Comparison of ENCODE assay signal across 20 cellular contexts in genomic region chr9:107597743-107598217, GRCh38.
DNase-seq lines count a peak whose midpoint lies in the region; ATAC-seq, FAIRE-seq and TF ChIP-seq lines count a peak whose summit lies in the region.
"Had no signal": no experiment of that assay in that cellular context is flagged by ENCODE, and none has a peak within 500 bp of the region (broad histone marks: within the 10 kb centered on the region; RNA-seq: fewer than 3 reads in every experiment).

No MANE protein-coding gene starts in this region.

- no peak overlapping the region for H2BK120ac ChIP-seq in H1 (replicated peaks; ENCODE audit: low read depth, low read length)
- H2BK120ac ChIP-seq in mesendoderm (ENCODE audit: low read depth, low read length), result no peak overlapping the region

- no peaks in the 10 kb centered on the region for H3K23me2 ChIP-seq in H1 (ENCODE audit: low read depth, low read length)

- no peak overlapping the region for H3K9ac ChIP-seq in H1 (replicated peaks in 1 of 4; ENCODE audit: extremely low read depth in 1 of 4, low read depth in 3 of 4, low read length in 3 of 4)
- no peak overlapping the region for H3K9ac ChIP-seq in mesendoderm (ENCODE audit: low read length)
- H3K9ac ChIP-seq: KMS-11 had no signal

- DNase-seq in DMS53 (lab: John Stamatoyannopoulos, UW) (peak; percentile 73), DMS53 treated with DMSO at 0.1 percent for 48 hours (lab: John Stamatoyannopoulos, UW; ENCODE audit: unreplicated experiment) (no peak), H1 (ENCODE audit: low read depth in 1 of 2, low spot score in 2 of 2) (no peak), mesendoderm (peak; percentile 19), SW 1271 (lab: John Stamatoyannopoulos, UW) (no peak), activated gamma-delta T cell (lab: John Stamatoyannopoulos, UW) (no peak), tibial artery (no peak), foreskin keratinocyte (no peak)
- DNase-seq: 8988T, COR-L47, DND-41, GOT3, NCI-H1105 treated with DMSO at 0.1 percent for 48 hours, NCI-H187 treated with DMSO at 0.1 percent for 48 hours, NCI-H2171 treated with DMSO at 0.1 percent for 48 hours, NCI-H774, Right ventricle myocardium superior had no signal

- H3K4me1 ChIP-seq in H1 (replicated peaks in 1 of 4; ENCODE audit: control insufficient read depth in 3 of 4, insufficient read depth in 4 of 4, low read length in 3 of 4), result no peaks in the 10 kb centered on the region
- H3K4me1 ChIP-seq in mesendoderm (ENCODE audit: control insufficient read depth, low read depth, low read length), result peaks cover 2% of the 10 kb centered on the region
- H3K4me1 ChIP-seq in tibial artery, result no peaks in the 10 kb centered on the region
- H3K4me1 ChIP-seq in foreskin keratinocyte, result no peaks in the 10 kb centered on the region

- no peaks in the 10 kb centered on the region for H3K9me3 ChIP-seq in H1 (ENCODE audit: insufficient read depth in 2 of 2, low read depth in 1 of 2, low read length in 1 of 2)
- H3K9me3 ChIP-seq in tibial artery, result no peaks in the 10 kb centered on the region

- H4K91ac ChIP-seq in H1 (replicated peaks; ENCODE audit: insufficient read length, low read length), result no peak overlapping the region

- no peaks in the 10 kb centered on the region for H3K27me3 ChIP-seq in H1 (replicated peaks in 1 of 4; ENCODE audit: control insufficient read depth in 3 of 4, extremely low read depth in 1 of 4, insufficient read depth in 3 of 4, low read length in 3 of 4)
- H3K27me3 ChIP-seq in mesendoderm (ENCODE audit: insufficient read depth, low read length, poor library complexity), result no peaks in the 10 kb centered on the region
- H3K27me3 ChIP-seq in tibial artery, result no peaks in the 10 kb centered on the region
- peaks cover 3% of the 10 kb centered on the region for H3K27me3 ChIP-seq in foreskin keratinocyte

- H3K18ac ChIP-seq in H1 (ENCODE audit: extremely low read depth, low read length) (no peak overlapping the region), mesendoderm (ENCODE audit: low read length) (no peak overlapping the region)

- H4K5ac ChIP-seq in H1 (ENCODE audit: insufficient read length, low read depth, low read length) (no peak overlapping the region), mesendoderm (ENCODE audit: low read length) (no peak overlapping the region)

- H3K14ac ChIP-seq in H1 (ENCODE audit: insufficient read length), result no peak overlapping the region

- no peak overlapping the region for H2BK12ac ChIP-seq in H1 (ENCODE audit: low read depth, low read length)

- no peak for TF ChIP-seq EP300 in H1 (IDR thresholded peaks at IDR 0.05; ENCODE audit: borderline replicate concordance in 1 of 2, low read depth in 2 of 2, low read length in 2 of 2)

- CTCF ChIA-PET in H1 (lab: Charles Lee; ENCODE audit: partially characterized antibody), result interaction anchor here (2.2 kb wide), 1 partner anchor 132 kb away, joined by 7 read pairs; no protein-coding TSS in a partner anchor

- H3K23ac ChIP-seq in H1 (ENCODE audit: insufficient read length) (no peak overlapping the region), mesendoderm (ENCODE audit: low read length) (no peak overlapping the region)

- H3K79me2 ChIP-seq in H1 (ENCODE audit: control insufficient read depth in 1 of 2, insufficient read depth in 2 of 2, low read length in 2 of 2) (no peaks in the 10 kb centered on the region), mesendoderm (ENCODE audit: control insufficient read depth, insufficient read depth, low read length) (no peaks in the 10 kb centered on the region)

- H3K27ac ChIP-seq in H1 (ENCODE audit: low read depth, low read length) (no peak overlapping the region), mesendoderm (ENCODE audit: low read depth, low read length) (no peak overlapping the region), tibial artery (no peak overlapping the region), foreskin keratinocyte (no peak overlapping the region)
- H3K27ac ChIP-seq: C4-2B, KMS-11 had no signal

- TF ChIP-seq RAD21 in H1 (IDR thresholded peaks at IDR 0.05 in 1 of 2, conservative IDR thresholded peaks at IDR 0.05 in 1 of 2; ENCODE audit: low read depth in 2 of 2, low read length in 2 of 2), result no peak

- no peak for TF ChIP-seq POLR2A in H1 (IDR thresholded peaks at IDR 0.05; ENCODE audit: control extremely low read depth in 1 of 2, low read depth in 2 of 2, low read length in 2 of 2)

- POLR2A ChIA-PET in H1 (lab: Charles Lee; ENCODE audit: partially characterized antibody), result no interaction called here

- intact Hi-C loops in tibial artery (cut with DNase I; ENCODE audit: low total_unique reads), result no loop called here

- H4K8ac ChIP-seq in H1 (ENCODE audit: extremely low read depth, insufficient read depth, low read length) (no peak overlapping the region), mesendoderm (ENCODE audit: low read depth, low read length) (no peak overlapping the region)

- H3K4ac ChIP-seq in H1 (replicated peaks; ENCODE audit: insufficient read length, low read depth, low read length), result no peak overlapping the region
- no peak overlapping the region for H3K4ac ChIP-seq in mesendoderm (ENCODE audit: low read depth, low read length)

- no peak for FAIRE-seq in H1 (lab: Jason Lieb, UNC)

- H3K36me3 ChIP-seq in H1 (ENCODE audit: control insufficient read depth in 2 of 4, insufficient read depth in 4 of 4, low read length in 3 of 4), result no peaks in the 10 kb centered on the region
- H3K36me3 ChIP-seq in mesendoderm (ENCODE audit: control insufficient read depth, insufficient read depth, low read length), result no peaks in the 10 kb centered on the region
- H3K36me3 ChIP-seq in tibial artery, result no peaks in the 10 kb centered on the region

- H2BK5ac ChIP-seq in H1 (ENCODE audit: low read depth, low read length) (no peak overlapping the region), mesendoderm (ENCODE audit: low read length) (no peak overlapping the region)

- H2BK15ac ChIP-seq in H1 (ENCODE audit: low read length) (0 out of 2 replicates have a peak overlapping the region, but pooled peaks have one; percentile 88), mesendoderm (replicated peaks; ENCODE audit: low read depth) (no peak overlapping the region)

- no peak overlapping the region for H2AK5ac ChIP-seq in H1 (ENCODE audit: low read depth, low read length)
- no peak overlapping the region for H2AK5ac ChIP-seq in mesendoderm (ENCODE audit: low read length)

- TF ChIP-seq CTCF in H1 (IDR thresholded peaks at IDR 0.05; ENCODE audit: control extremely low read depth in 1 of 3, insufficient read depth in 1 of 3, low read depth in 1 of 3, low read length in 3 of 3) (no peak), tibial artery (IDR thresholded peaks at IDR 0.05) (no peak), foreskin keratinocyte (conservative IDR thresholded peaks at IDR 0.05) (no peak)

- no peak overlapping the region for H2BK20ac ChIP-seq in H1 (ENCODE audit: low read length)

- peak overlapping the region; percentile 84 for H2AFZ ChIP-seq in H1 (ENCODE audit: low read length)

- H3K56ac ChIP-seq in H1 (replicated peaks; ENCODE audit: insufficient read length, low read depth, low read length) (no peak overlapping the region), mesendoderm (ENCODE audit: low read length) (no peak overlapping the region)

- ATAC-seq in foreskin keratinocyte, result no peak
- ATAC-seq: Panc1 had no signal

- H3K79me1 ChIP-seq in H1 (ENCODE audit: low read depth, low read length) (no peaks in the 10 kb centered on the region), mesendoderm (ENCODE audit: low read length) (no peaks in the 10 kb centered on the region)

- WGBS in H1 (ENCODE audit: extremely low coverage in 1 of 2, insufficient coverage in 1 of 2, insufficient read length in 1 of 2, insufficient replicate concordance in 2 of 2, low coverage in 1 of 2, low lambda C conversion rate in 2 of 2, missing lambda C conversion rate in 1 of 2), 2 experiments, result 95% methylated on average over 7 of the region's 7 CpGs; no CpG with 5 or more reads in 1 of the 2 experiments
- WGBS in mesendoderm (ENCODE audit: extremely low coverage, insufficient coverage, low lambda C conversion rate), result no CpG with 5 or more reads among the region's 7 CpGs

- H4K20me1 ChIP-seq in H1 (replicated peaks in 1 of 2; ENCODE audit: control insufficient read depth in 1 of 2, insufficient read depth in 2 of 2, low read length in 2 of 2), result no peaks in the 10 kb centered on the region

- H3K4me2 ChIP-seq in H1 (ENCODE audit: insufficient read depth in 1 of 2, low read depth in 2 of 2, low read length in 2 of 2), result no peak overlapping the region
- H3K4me2 ChIP-seq in mesendoderm (ENCODE audit: low read length), result no peak overlapping the region
- H3K4me2 ChIP-seq: KMS-11 had no signal

- H3K4me3 ChIP-seq in H1 (ENCODE audit: extremely low read depth in 1 of 4, insufficient read depth in 2 of 4, low read depth in 3 of 4, low read length in 4 of 4) (no peak overlapping the region), mesendoderm (ENCODE audit: low read length) (no peak overlapping the region), tibial artery (no peak overlapping the region)

TF ChIP-seq in H1, 55 proteins besides CTCF, POLR2A, EP300 and RAD21:
- TF ChIP-seq SRF (IDR thresholded peaks at IDR 0.05; ENCODE audit: low read depth, low read length) (no peak), BRCA1 (IDR thresholded peaks at IDR 0.05; ENCODE audit: low read depth, low read length) (no peak)

Comparison
In these comparisons a context has a peak if more than half of its experiments do, and no peak if none do; other contexts are left out.
1. DNase-seq: peak in DMS53 (single experiment) and mesendoderm (single experiment); none in DMS53 treated with DMSO at 0.1 percent for 48 hours (single experiment), H1 (0 of 2), SW 1271 (0 of 2), activated gamma-delta T cell (single experiment), tibial artery (0 of 2) and foreskin keratinocyte (0 of 2).